Comparison of ENCODE assay signal across 16 cellular contexts in the genomic region with DNA sequence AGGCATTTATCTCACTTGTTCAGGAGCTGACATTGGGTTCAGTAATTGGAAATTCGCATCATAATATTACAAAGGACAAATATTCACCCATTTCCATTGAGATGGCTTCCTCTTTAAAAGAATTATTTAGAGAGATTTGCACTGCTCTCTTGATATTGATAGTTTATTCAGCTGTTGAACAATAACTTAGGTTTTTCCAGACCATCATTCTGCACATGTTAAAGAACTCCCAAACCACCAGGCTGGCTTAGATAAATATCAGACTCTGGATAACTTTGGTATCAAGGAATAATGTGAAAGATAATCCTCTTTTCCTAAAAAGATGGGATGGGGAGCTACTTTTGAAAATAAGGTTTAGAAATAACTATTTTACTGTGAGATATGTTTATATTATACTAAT.
DNase-seq lines count a peak whose midpoint lies in the region; ATAC-seq and TF ChIP-seq lines count a peak whose summit lies in the region.
"Had no signal": no experiment of that assay in that cellular context is flagged by ENCODE, and none has a peak within 500 bp of the region (broad histone marks: within the 10 kb centered on the region; RNA-seq: fewer than 3 reads in every experiment).

No MANE protein-coding gene starts in this region.

- no peaks in the 10 kb centered on the region for H3K36me3 Mint-ChIP-seq in nephron (ENCODE audit: low read depth)
- no peaks in the 10 kb centered on the region for H3K36me3 Mint-ChIP-seq in mesothelial cell of epicardium
- H3K36me3 Mint-ChIP-seq: CD14-positive monocyte had no signal

- TF ChIP-seq EP300 in tibial nerve (IDR thresholded peaks at IDR 0.05): no peak
- no peak for TF ChIP-seq EP300 in sigmoid colon (IDR thresholded peaks at IDR 0.05)

- H3K36me3 ChIP-seq in IMR-90 (ENCODE audit: control insufficient read depth, insufficient read depth, low read length) (no peaks in the 10 kb centered on the region), tibial nerve (no peaks in the 10 kb centered on the region), sigmoid colon (no peaks in the 10 kb centered on the region)
- H3K36me3 ChIP-seq: MG63, Peyer's patch had no signal

- peaks cover 12% of the 10 kb centered on the region for H3K4me1 ChIP-seq in IMR-90 (ENCODE audit: control insufficient read depth, insufficient read depth, low read length)
- H3K4me1 ChIP-seq in tibial nerve: peaks cover 0 to 71% (median 21%) of the 10 kb centered on the region in 4 donors
- H3K4me1 ChIP-seq in sigmoid colon: peaks cover 0 to 52% (median 36%) of the 10 kb centered on the region in 4 donors
- H3K4me1 ChIP-seq: Peyer's patch had no signal

- no peak overlapping the region for H3K4me3 ChIP-seq in IMR-90 (ENCODE audit: insufficient read depth, low read depth, low read length)
- H3K4me3 ChIP-seq in tibial nerve: no peak overlapping the region
- H3K4me3 ChIP-seq in sigmoid colon: no peak overlapping the region
- H3K4me3 ChIP-seq: MG63, Peyer's patch had no signal

- H2AFZ ChIP-seq in IMR-90 (replicated peaks; ENCODE audit: low read length, poor library complexity): no peak overlapping the region

- DNase-seq in IMR-90 (no peak), brain pericyte (ENCODE audit: low read depth, low spot score) (peak; percentile 42), tibial nerve (ENCODE audit: low spot score in 2 of 2) (no peak), AG20443 (ENCODE audit: low spot score) (no peak), mesothelial cell of epicardium (ENCODE audit: low spot score in 2 of 2, unreplicated experiment in 2 of 2) (no peak), sigmoid colon (no peak)
- DNase-seq: DMS79 treated with DMSO at 0.1 percent for 48 hours, HFFc6, MG63, NCI-H1048, NCI-H1436, NCI-H2029, Peyer's patch had no signal

- no peaks in the 10 kb centered on the region for H4K20me1 ChIP-seq in IMR-90 (ENCODE audit: insufficient read depth, low read length)

- TF ChIP-seq CTCF in IMR-90 (conservative IDR thresholded peaks at IDR 0.05; ENCODE audit: low read depth, low read length): no peak
- TF ChIP-seq CTCF in nephron (IDR thresholded peaks at IDR 0.05; ENCODE audit: unreplicated experiment in 3 of 3): no peak
- TF ChIP-seq CTCF in tibial nerve (IDR thresholded peaks at IDR 0.05): no peak
- TF ChIP-seq CTCF in mesothelial cell of epicardium (IDR thresholded peaks at IDR 0.05; ENCODE audit: unreplicated experiment): no peak
- TF ChIP-seq CTCF in sigmoid colon (IDR thresholded peaks at IDR 0.05): no peak

- H4K5ac ChIP-seq in IMR-90 (ENCODE audit: low read depth, low read length): no peak overlapping the region

- no peak for TF ChIP-seq RAD21 in IMR-90 (IDR thresholded peaks at IDR 0.05; ENCODE audit: low read length)

- H3K9me3 Mint-ChIP-seq in nephron: no peaks in the 10 kb centered on the region
- H3K9me3 Mint-ChIP-seq in mesothelial cell of epicardium: peaks cover 5% of the 10 kb centered on the region
- H3K9me3 Mint-ChIP-seq: HFFc6 had no signal

- no peak overlapping the region for H3K18ac ChIP-seq in IMR-90 (ENCODE audit: low read depth, low read length)

- H3K27me3 Mint-ChIP-seq in nephron (ENCODE audit: low read depth): no peaks in the 10 kb centered on the region
- peaks cover under 1% of the 10 kb centered on the region for H3K27me3 Mint-ChIP-seq in mesothelial cell of epicardium (ENCODE audit: low read depth)

- H3K14ac ChIP-seq in IMR-90 (replicated peaks; ENCODE audit: low read depth, low read length): no peak overlapping the region

- dilution Hi-C loops in IMR-90 (cut with HindIII; ENCODE audit: low sequenced_read_pairs, unreplicated experiment): loop anchor here (25.0 kb wide), 1 partner anchor 168 kb away; no protein-coding TSS in a partner anchor

- in situ Hi-C loops in IMR-90 (cut with MboI; ENCODE audit: low sequenced_read_pairs): no loop called here

- H3K9me3 ChIP-seq in IMR-90 (ENCODE audit: control insufficient read depth, insufficient read depth, low read length) (no peaks in the 10 kb centered on the region), tibial nerve (no peaks in the 10 kb centered on the region), sigmoid colon (no peaks in the 10 kb centered on the region)
- H3K9me3 ChIP-seq: Peyer's patch had no signal

- no peak overlapping the region for H4K8ac ChIP-seq in IMR-90 (ENCODE audit: low read depth in 2 of 2, low read length in 2 of 2)

- H2AK9ac ChIP-seq in IMR-90 (replicated peaks; ENCODE audit: low read depth, low read length, poor library complexity): no peak overlapping the region

- ATAC-seq in IMR-90 (ENCODE audit: low read depth): no peak

- no CpG with 5 or more reads among the region's 1 CpG for WGBS in IMR-90 (ENCODE audit: extremely low coverage in 2 of 2, insufficient read length in 1 of 2), 2 experiments
- 32 to 55% methylated on average over 1 of the region's 1 CpG for WGBS in tibial nerve, 2 donors
- 82 to 89% methylated on average over 1 of the region's 1 CpG for WGBS in sigmoid colon, 2 donors

- H3K4me1 Mint-ChIP-seq in nephron (peaks cover 43% of the 10 kb centered on the region), mesothelial cell of epicardium (peaks cover 38% of the 10 kb centered on the region)

- H2BK5ac ChIP-seq in IMR-90 (ENCODE audit: low read depth, low read length, poor library complexity, severe bottlenecking): no peak overlapping the region

- H2BK120ac ChIP-seq in IMR-90 (ENCODE audit: low read depth, low read length): 0 out of 2 replicates have a peak overlapping the region, but pooled peaks have one; percentile 14

- no peak overlapping the region for H3K56ac ChIP-seq in IMR-90 (ENCODE audit: extremely low read depth, insufficient read depth, low read length)

- no peaks in the 10 kb centered on the region for H3K79me1 ChIP-seq in IMR-90 (ENCODE audit: low read depth in 1 of 2, low read length in 2 of 2)

- H3K27ac Mint-ChIP-seq in nephron: peak overlapping the region in 2 of 3 experiments; percentile 53 to 63
- no peak overlapping the region for H3K27ac Mint-ChIP-seq in mesothelial cell of epicardium

- H3K4ac ChIP-seq in IMR-90 (ENCODE audit: low read depth, low read length): no peak overlapping the region

- no peak overlapping the region for H2BK20ac ChIP-seq in IMR-90 (ENCODE audit: low read depth, low read length)

- no peak overlapping the region for H3K4me2 ChIP-seq in IMR-90 (ENCODE audit: low read depth, low read length)
- H3K4me2 ChIP-seq: KMS-11 had no signal

- CTCF ChIA-PET in IMR-90 (lab: Yijun Ruan, JAX): no interaction called here

- H2BK15ac ChIP-seq in IMR-90 (ENCODE audit: low read depth, low read length): no peak overlapping the region

- H3K23ac ChIP-seq in IMR-90 (ENCODE audit: low read depth, low read length): no peak overlapping the region

- no TSS peak for BruUV-seq in IMR-90 (replicated peaks; lab: Mats Ljungman, UMichigan)

- no peak overlapping the region for H3K9ac ChIP-seq in IMR-90 (ENCODE audit: low read depth, low read length)
- H3K9ac ChIP-seq: KMS-11 had no signal

- no peaks in the 10 kb centered on the region for H3K27me3 ChIP-seq in IMR-90 (ENCODE audit: control insufficient read depth, insufficient read depth, low read length)
- H3K27me3 ChIP-seq in tibial nerve: no peaks in the 10 kb centered on the region
- no peaks in the 10 kb centered on the region for H3K27me3 ChIP-seq in sigmoid colon
- H3K27me3 ChIP-seq: MG63, Peyer's patch had no signal

- intact Hi-C loops in IMR-90 (cut with micrococcal nuclease) (no loop called here), sigmoid colon (cut with DNase I) (no loop called here)

- H3K9me1 ChIP-seq in IMR-90 (ENCODE audit: insufficient read depth, low read length): no peaks in the 10 kb centered on the region

- no peak overlapping the region for H3K4me3 Mint-ChIP-seq in nephron
- H3K4me3 Mint-ChIP-seq in mesothelial cell of epicardium: no peak overlapping the region
- H3K4me3 Mint-ChIP-seq: CD14-positive monocyte, HFFc6 had no signal

- no peak for TF ChIP-seq POLR2A in IMR-90 (IDR thresholded peaks at IDR 0.05; ENCODE audit: low read depth, low read length)
- TF ChIP-seq POLR2A in tibial nerve (IDR thresholded peaks at IDR 0.05): no peak
- no peak for TF ChIP-seq POLR2A in sigmoid colon (IDR thresholded peaks at IDR 0.05)

- H3K27ac ChIP-seq in IMR-90 (ENCODE audit: insufficient read depth, low read length) (no peak overlapping the region), tibial nerve (peak overlapping the region in 3 of 4 donors; percentile 52 to 87 (median 79)), sigmoid colon (peak overlapping the region in 2 of 4 donors; percentile 79 to 84)
- H3K27ac ChIP-seq: KMS-11 had no signal

- H2AK5ac ChIP-seq in IMR-90 (ENCODE audit: low read depth, low read length): no peak overlapping the region

- POLR2A ChIA-PET in IMR-90 (lab: Charles Lee; ENCODE audit: unreplicated experiment): no interaction called here

- no peak overlapping the region for H4K91ac ChIP-seq in IMR-90 (ENCODE audit: insufficient read depth, low read depth, low read length)

TF ChIP-seq in IMR-90, 13 proteins besides CTCF, POLR2A, EP300 and RAD21:
- no peak for TF ChIP-seq RFX5 (IDR thresholded peaks at IDR 0.05; ENCODE audit: low read depth, low read length)
- no peak for TF ChIP-seq CHD1 (IDR thresholded peaks at IDR 0.05; ENCODE audit: low read depth, low read length)
- TF ChIP-seq SMC3 (IDR thresholded peaks at IDR 0.05; ENCODE audit: low read depth, low read length): no peak
- no peak for TF ChIP-seq ELK1 (IDR thresholded peaks at IDR 0.05; ENCODE audit: borderline replicate concordance, low read depth, low read length)
- TF ChIP-seq MAFK (IDR thresholded peaks at IDR 0.05; ENCODE audit: low read depth, low read length): no peak
- no peak for TF ChIP-seq NFE2L2 (IDR thresholded peaks at IDR 0.05; ENCODE audit: low read depth, low read length)
- no peak for TF ChIP-seq FOS (IDR thresholded peaks at IDR 0.05; ENCODE audit: low read depth, low read length)
- TF ChIP-seq MXI1 (IDR thresholded peaks at IDR 0.05; ENCODE audit: borderline replicate concordance, low read depth, low read length): no peak
